Comparison of ENCODE assay signal across 8 cellular contexts in the genomic region with DNA sequence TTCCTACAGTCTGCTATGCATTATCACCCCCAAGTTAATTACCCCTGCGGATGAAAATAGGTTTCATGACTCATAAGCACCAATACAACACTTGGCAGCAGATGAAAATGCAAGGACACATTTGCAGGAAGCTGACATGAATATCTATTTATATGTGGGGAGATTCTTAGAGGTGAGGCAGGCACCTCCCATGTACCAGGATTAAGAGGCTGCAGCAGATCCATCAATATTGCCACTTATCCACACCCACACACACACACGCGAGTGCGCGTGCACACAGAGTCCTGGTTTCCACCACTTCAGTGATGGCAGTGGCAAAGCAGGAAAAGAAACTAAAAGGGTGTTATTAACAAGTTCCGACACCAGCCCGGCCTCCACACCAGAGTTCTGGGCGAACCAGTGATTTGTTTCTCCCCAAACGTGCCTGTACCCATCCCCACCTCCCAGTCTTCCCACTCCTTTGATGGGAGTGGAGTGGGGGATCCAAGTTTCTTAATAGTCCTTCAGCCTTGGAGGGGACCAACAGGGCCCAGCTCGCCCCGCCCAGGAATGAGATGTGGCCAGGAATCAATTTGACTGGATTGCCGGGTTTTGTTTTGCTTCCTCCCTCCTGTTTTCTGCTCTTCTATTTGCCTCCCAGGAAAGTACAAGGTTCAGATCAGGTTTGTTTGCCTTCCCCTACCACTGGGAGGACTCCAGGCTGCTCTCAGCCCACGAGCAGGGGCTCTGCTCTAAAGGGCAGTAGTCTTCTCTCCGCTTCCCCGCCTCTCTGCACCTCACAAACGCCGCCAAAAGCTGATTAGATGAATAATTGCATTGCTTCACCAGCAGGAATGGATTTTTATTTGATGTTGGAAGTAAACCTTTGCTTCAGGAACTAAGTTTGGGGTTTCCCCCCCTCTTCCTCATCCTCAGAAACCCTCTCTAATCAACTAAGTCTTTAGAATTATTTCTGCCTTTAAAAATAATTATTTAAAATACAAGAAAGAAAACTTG. TPM values are rescaled to one million over a fixed set of nuclear protein-coding genes. Genes with fewer than 3 reads are reported as not detected.
DNase-seq lines count a peak whose midpoint lies in the region; ATAC-seq and TF ChIP-seq lines count a peak whose summit lies in the region.

No MANE protein-coding gene starts in this region.

- intact Hi-C loops in HCT116 (cut with micrococcal nuclease): loop anchor here (2.0 to 10.0 kb wide), 2 partner anchors 30 to 108 kb away; no protein-coding TSS in a partner anchor

- no peaks in the 10 kb centered on the region for H3K9me3 Mint-ChIP-seq in natural killer cell treated with Interleukin-12 subunit alpha and Interleukin-12 subunit beta and Interleukin-15 and Interleukin-18, amount 100 ng/mL, for 72 hours

- no peaks in the 10 kb centered on the region for H3K9me2 ChIP-seq in HCT116 (ENCODE audit: insufficient read depth)

- POLR2A ChIA-PET in HCT116 (lab: Charles Lee): interaction anchor here (0.9 to 3.1 kb wide), 18 partner anchors 9 to 124 kb away, joined by 3 to 15 read pairs (median 6); no protein-coding TSS in a partner anchor

- H3K4me2 ChIP-seq in HCT116 (ENCODE audit: low read length): peak overlapping the region; percentile 73

- H3K4me3 ChIP-seq in HCT116 (replicated peaks in 1 of 2; ENCODE audit: low read depth in 1 of 2, low read length in 2 of 2) (peak overlapping the region in 1 of 2 experiments; percentile 17; a peak in 2 of 4 replicates), epithelial cell of proximal tubule (ENCODE audit: low read depth, low read length) (peak overlapping the region; percentile 79)

- peak overlapping the region; percentile 58 for H3K4me3 Mint-ChIP-seq in natural killer cell treated with Interleukin-12 subunit alpha and Interleukin-12 subunit beta and Interleukin-15 and Interleukin-18, amount 100 ng/mL, for 72 hours

- peak; percentile 44 for TF ChIP-seq POLR2A in HCT116 (IDR thresholded peaks at IDR 0.05; ENCODE audit: borderline replicate concordance, extremely low read depth, insufficient read depth, insufficient read length)

- H2AFZ ChIP-seq in HCT116 (ENCODE audit: low read depth, low read length, poor library complexity, severe bottlenecking): no peak overlapping the region

- no TSS peak for BruUV-seq in HCT116 (replicated peaks; lab: Mats Ljungman, UMichigan)

- peaks cover 61 to 69% of the 10 kb centered on the region in 2 experiments for H3K4me1 ChIP-seq in HCT116 (ENCODE audit: control insufficient read depth in 1 of 2, insufficient read depth in 2 of 2, low read length in 2 of 2)

- DNase-seq in HCT116 (ENCODE audit: low read depth, low spot score) (no peak), SW480 (ENCODE audit: low spot score) (peak; percentile 88), epithelial cell of proximal tubule (ENCODE audit: low read depth) (no peak), 8988T (no peak)
- DNase-seq in natural killer cell treated with Interleukin-12 subunit alpha and Interleukin-12 subunit beta and Interleukin-15 and Interleukin-18, amount 100 ng/mL, for 72 hours (ENCODE audit: low spot score): no peak

- peaks cover 8% of the 10 kb centered on the region for H3K36me3 Mint-ChIP-seq in natural killer cell treated with Interleukin-12 subunit alpha and Interleukin-12 subunit beta and Interleukin-15 and Interleukin-18, amount 100 ng/mL, for 72 hours

- peak overlapping the region; percentile 100 for H3K27ac ChIP-seq in 22Rv1
- peak overlapping the region; percentile 86 for H3K27ac ChIP-seq in HCT116 (ENCODE audit: low read depth, low read length)

- H3K79me2 ChIP-seq in HCT116 (ENCODE audit: insufficient read depth, low read length): peaks cover 40% of the 10 kb centered on the region

- peak; percentile 40 for ATAC-seq in HCT116
- no peak for ATAC-seq in natural killer cell treated with Interleukin-12 subunit alpha and Interleukin-12 subunit beta and Interleukin-15 and Interleukin-18, amount 100 ng/mL, for 72 hours
- ATAC-seq in HG02759 (IDR thresholded peaks at IDR 0.05; ENCODE audit: unreplicated experiment): no peak
- no peak for ATAC-seq in HG03139 (IDR thresholded peaks at IDR 0.05; ENCODE audit: unreplicated experiment)

- RAD21 ChIA-PET in HCT116 (lab: Charles Lee; ENCODE audit: low non-redundant PET in 1 of 2, low total read pairs in 2 of 2, uncharacterized antibody in 2 of 2, unreplicated experiment in 2 of 2): interaction anchor here (0.6 to 1.7 kb wide), 3 partner anchors 11 to 109 kb away, joined by 3 to 7 read pairs (median 5); no protein-coding TSS in a partner anchor

- H3K4me1 Mint-ChIP-seq in natural killer cell treated with Interleukin-12 subunit alpha and Interleukin-12 subunit beta and Interleukin-15 and Interleukin-18, amount 100 ng/mL, for 72 hours (ENCODE audit: low read depth in 2 of 2): peaks cover 25 to 34% of the 10 kb centered on the region in 2 donors

- H3K27me3 ChIP-seq in HCT116 (ENCODE audit: insufficient read depth, low read length): no peaks in the 10 kb centered on the region

- peak overlapping the region; percentile 38 for H3K9ac ChIP-seq in HCT116 (ENCODE audit: low read length)

- TF ChIP-seq RAD21 in HCT116 (IDR thresholded peaks at IDR 0.05; ENCODE audit: low read depth): no peak

- H3K27me3 Mint-ChIP-seq in natural killer cell treated with Interleukin-12 subunit alpha and Interleukin-12 subunit beta and Interleukin-15 and Interleukin-18, amount 100 ng/mL, for 72 hours: no peaks in the 10 kb centered on the region

- H3K36me3 ChIP-seq in HCT116 (ENCODE audit: control insufficient read depth in 1 of 2, insufficient read depth in 2 of 2, low read length in 2 of 2): peaks cover 3 to 13% of the 10 kb centered on the region in 2 experiments; a peak in 1 of 4 replicates

- H3K27ac Mint-ChIP-seq in natural killer cell treated with Interleukin-12 subunit alpha and Interleukin-12 subunit beta and Interleukin-15 and Interleukin-18, amount 100 ng/mL, for 72 hours: peak overlapping the region in 1 of 2 donors; percentile 83

- CTCF ChIA-PET in HCT116 (lab: Charles Lee): interaction anchor here (0.8 to 4.0 kb wide), 16 partner anchors 9 to 150 kb away, joined by 3 to 19 read pairs (median 4); no protein-coding TSS in a partner anchor

- TF ChIP-seq CTCF in 22Rv1 (IDR thresholded peaks at IDR 0.05): peak; percentile 39
- peak in 2 of 3 experiments; percentile 18 to 33; a peak in 3 of 6 replicates for TF ChIP-seq CTCF in HCT116 (IDR thresholded peaks at IDR 0.05 in 2 of 3, conservative IDR thresholded peaks at IDR 0.05 in 1 of 3; ENCODE audit: borderline replicate concordance in 1 of 3, insufficient read depth in 1 of 3, low read depth in 2 of 3, low read length in 2 of 3)
- TF ChIP-seq CTCF in epithelial cell of proximal tubule (conservative IDR thresholded peaks at IDR 0.05; ENCODE audit: low read depth, low read length): peak; percentile 41

- H4K20me1 ChIP-seq in HCT116 (ENCODE audit: insufficient read depth): peaks cover 7% of the 10 kb centered on the region; the same call in 1 of the 2 replicates

- H3K9me3 ChIP-seq in HCT116 (ENCODE audit: control insufficient read depth in 1 of 2, insufficient read depth in 1 of 2, low read depth in 1 of 2, low read length in 2 of 2): no peaks in the 10 kb centered on the region

TF ChIP-seq in HCT116, 20 proteins besides CTCF, POLR2A, EP300 and RAD21:
- TF ChIP-seq YY1 (IDR thresholded peaks at IDR 0.05; ENCODE audit: extremely low read depth, insufficient replicate concordance, low read depth, low read length) (peak; percentile 22), POLR2AphosphoS5 (IDR thresholded peaks at IDR 0.05; ENCODE audit: low read depth, low read length) (peak; percentile 52), TCF7L2 (IDR thresholded peaks at IDR 0.05; ENCODE audit: borderline replicate concordance, extremely low read depth, insufficient read depth, insufficient read length) (peak; percentile 89), CBX3 (IDR thresholded peaks at IDR 0.05; ENCODE audit: low read depth) (no peak), JUND (IDR thresholded peaks at IDR 0.05) (no peak)
- TF ChIP-seq, protein P1, sequence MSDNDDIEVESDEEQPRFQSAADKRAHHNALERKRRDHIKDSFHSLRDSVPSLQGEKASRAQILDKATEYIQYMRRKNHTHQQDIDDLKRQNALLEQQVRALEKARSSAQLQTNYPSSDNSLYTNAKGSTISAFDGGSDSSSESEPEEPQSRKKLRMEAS (IDR thresholded peaks at IDR 0.05): no peak
TF ChIP-seq in HCT116: peak in this region for 3.

RNA-seq across cellular contexts. Expression of a gene that starts 5.2 kb away (rescaled TPM):
- total RNA-seq in HCT116 (2021; ENCODE audit: unreplicated experiment) (74.6 TPM), epithelial cell of proximal tubule (61.9 and 65.6 TPM in 2 replicates)
- polyA plus RNA-seq in HCT116 (2012): 47.4 and 49.8 TPM in 2 replicates
- total RNA-seq in natural killer cell treated with Interleukin-12 subunit alpha and Interleukin-12 subunit beta and Interleukin-15 and Interleukin-18, amount 100 ng/mL, for 72 hours: 10 to 100 TPM; 18.0 to 28.9 TPM
